10 cellular contexts compared by ENCODE assay signal in the genomic region with DNA sequence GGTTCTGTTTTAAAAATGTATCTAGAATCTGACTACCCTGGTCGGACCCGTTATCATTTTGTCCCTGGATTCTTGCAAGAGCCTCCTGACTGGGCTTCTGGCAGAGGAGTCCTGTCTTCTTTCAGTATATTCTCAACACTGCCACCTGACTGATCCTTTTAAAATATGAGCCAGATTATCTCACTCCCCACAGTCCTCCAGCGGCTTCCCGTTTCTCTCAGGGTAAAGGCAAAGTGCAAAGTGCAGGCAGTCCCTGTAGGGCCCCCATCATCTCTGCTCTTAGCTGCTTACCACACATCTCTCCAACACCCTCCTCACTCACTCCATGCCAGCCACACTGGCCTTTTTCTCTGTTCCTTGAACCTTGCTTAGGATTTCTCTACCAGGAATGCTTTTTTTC. TPM values are rescaled to one million over a fixed set of nuclear protein-coding genes. Genes with fewer than 3 reads are reported as not detected.
DNase-seq lines count a peak whose midpoint lies in the region; ATAC-seq, FAIRE-seq and TF ChIP-seq lines count a peak whose summit lies in the region.
"Had no signal": no experiment of that assay in that cellular context is flagged by ENCODE, and none has a peak within 500 bp of the region (broad histone marks: within the 10 kb centered on the region; RNA-seq: fewer than 3 reads in every experiment).

No MANE protein-coding gene starts in this region.

- H3K27me3 ChIP-seq in astrocyte (ENCODE audit: insufficient read depth, low read length) (no peaks in the 10 kb centered on the region), right lobe of liver (no peaks in the 10 kb centered on the region), tibial nerve (no peaks in the 10 kb centered on the region)

- POLR2A ChIA-PET in activated CD4-positive, alpha-beta T cell treated with anti-CD3 and anti-CD28 coated beads, Interleukin-2, amount 10 ng/mL, durations not matched to agents 7 days and 5 days (lab: Charles Lee), result no interaction called here

- H3K9me3 ChIP-seq in astrocyte (ENCODE audit: insufficient read depth, low read depth, low read length), result no peaks in the 10 kb centered on the region
- H3K9me3 ChIP-seq in right lobe of liver, result no peaks in the 10 kb centered on the region
- no peaks in the 10 kb centered on the region for H3K9me3 ChIP-seq in tibial nerve

- TF ChIP-seq POLR2A in right lobe of liver (IDR thresholded peaks at IDR 0.05) (no peak), tibial nerve (IDR thresholded peaks at IDR 0.05) (no peak)

- H3K27ac Mint-ChIP-seq in activated CD4-positive, alpha-beta T cell treated with anti-CD3 and anti-CD28 coated beads, Interleukin-2, amount 10 ng/mL, durations not matched to agents 7 days and 5 days, result peak overlapping the region; percentile 13
- no peak overlapping the region for H3K27ac Mint-ChIP-seq in astrocyte (ENCODE audit: unreplicated experiment)

- H3K4me1 ChIP-seq in astrocyte (ENCODE audit: insufficient read depth, low read length), result peaks cover 37% of the 10 kb centered on the region
- H3K4me1 ChIP-seq in right lobe of liver, result peaks cover 3 to 75% (median 35%) of the 10 kb centered on the region in 4 donors
- H3K4me1 ChIP-seq in tibial nerve, result peaks cover 0 to 93% (median 73%) of the 10 kb centered on the region in 4 donors

- H3K4me3 ChIP-seq in astrocyte (ENCODE audit: insufficient read depth, low read depth, low read length), result no peak overlapping the region
- peak overlapping the region in 1 of 3 donors; percentile 19 for H3K4me3 ChIP-seq in right lobe of liver
- no peak overlapping the region for H3K4me3 ChIP-seq in tibial nerve

- no peak for TF ChIP-seq CTCF in astrocyte (IDR thresholded peaks at IDR 0.05; ENCODE audit: insufficient read depth, low read depth, low read length)
- TF ChIP-seq CTCF in right lobe of liver (IDR thresholded peaks at IDR 0.05), result no peak
- no peak for TF ChIP-seq CTCF in tibial nerve (IDR thresholded peaks at IDR 0.05)

- H3K9ac ChIP-seq in astrocyte (ENCODE audit: low read length), result peak overlapping the region; percentile 46
- H3K9ac ChIP-seq: parathyroid adenoma had no signal

- DNase-seq in activated CD4-positive, alpha-beta T cell treated with anti-CD3 and anti-CD28 coated beads, Interleukin-2, amount 10 ng/mL, durations not matched to agents 7 days and 5 days, result no peak
- no peak for DNase-seq in activated CD4-positive, alpha-beta T cell treated with anti-CD3 and anti-CD28 coated beads, Interleukin-2, amount 50 U/mL, for 48 hours
- DNase-seq in astrocyte (ENCODE audit: low read depth) (no peak), right lobe of liver (peak; percentile 61 to 82 (median 81)), tibial nerve (ENCODE audit: low spot score in 2 of 2) (peak in 1 of 2 donors; percentile 57), HCEC 1CT (no peak)

- peak overlapping the region; percentile 55 for H3K4me2 ChIP-seq in astrocyte (ENCODE audit: low read length)

- H3K9me3 Mint-ChIP-seq in activated CD4-positive, alpha-beta T cell treated with anti-CD3 and anti-CD28 coated beads, Interleukin-2, amount 10 ng/mL, durations not matched to agents 7 days and 5 days, result peaks cover 3% of the 10 kb centered on the region
- H3K9me3 Mint-ChIP-seq in astrocyte (ENCODE audit: unreplicated experiment), result no peaks in the 10 kb centered on the region

- CTCF ChIA-PET in activated CD4-positive, alpha-beta T cell treated with anti-CD3 and anti-CD28 coated beads, Interleukin-2, amount 10 ng/mL, durations not matched to agents 7 days and 5 days (lab: Charles Lee), result interaction anchor here (0.7 to 0.9 kb wide), 2 partner anchors 28 to 49 kb away, joined by 3 read pairs; no protein-coding TSS in a partner anchor

- H3K27ac ChIP-seq in astrocyte (ENCODE audit: low read depth, low read length), result peak overlapping the region; percentile 43
- peak overlapping the region; percentile 72 to 93 (median 88) for H3K27ac ChIP-seq in right lobe of liver
- peak overlapping the region; percentile 66 to 94 (median 80) for H3K27ac ChIP-seq in tibial nerve
- H3K27ac ChIP-seq: parathyroid adenoma had no signal

- no peak overlapping the region for H2AFZ ChIP-seq in astrocyte (ENCODE audit: low read depth, low read length)
- H2AFZ ChIP-seq: parathyroid adenoma had no signal

- 0% methylated on average over 4 of the region's 4 CpGs for WGBS in right lobe of liver (ENCODE audit: insufficient coverage, low coverage, low lambda C conversion rate, missing lambda C conversion rate)
- 4 to 21% methylated on average over 4 of the region's 4 CpGs for WGBS in tibial nerve, 2 donors

- H3K4me1 Mint-ChIP-seq in activated CD4-positive, alpha-beta T cell treated with anti-CD3 and anti-CD28 coated beads, Interleukin-2, amount 10 ng/mL, durations not matched to agents 7 days and 5 days, result peaks cover 77% of the 10 kb centered on the region
- peaks cover 21% of the 10 kb centered on the region for H3K4me1 Mint-ChIP-seq in astrocyte (ENCODE audit: low read depth, unreplicated experiment)

- peaks cover 63% of the 10 kb centered on the region for H3K36me3 Mint-ChIP-seq in activated CD4-positive, alpha-beta T cell treated with anti-CD3 and anti-CD28 coated beads, Interleukin-2, amount 10 ng/mL, durations not matched to agents 7 days and 5 days (ENCODE audit: low read depth)
- peaks cover 4% of the 10 kb centered on the region for H3K36me3 Mint-ChIP-seq in astrocyte (ENCODE audit: low read depth, unreplicated experiment)

- no peaks in the 10 kb centered on the region for H3K36me3 ChIP-seq in astrocyte (ENCODE audit: insufficient read depth, low read length)
- no peaks in the 10 kb centered on the region for H3K36me3 ChIP-seq in right lobe of liver
- no peaks in the 10 kb centered on the region for H3K36me3 ChIP-seq in tibial nerve

- H3K27me3 Mint-ChIP-seq in activated CD4-positive, alpha-beta T cell treated with anti-CD3 and anti-CD28 coated beads, Interleukin-2, amount 10 ng/mL, durations not matched to agents 7 days and 5 days, result no peaks in the 10 kb centered on the region
- H3K27me3 Mint-ChIP-seq in astrocyte (ENCODE audit: low read depth, unreplicated experiment), result no peaks in the 10 kb centered on the region

- peaks cover 13% of the 10 kb centered on the region for H4K20me1 ChIP-seq in astrocyte (ENCODE audit: insufficient read depth, low read length)

- TF ChIP-seq EP300 in tibial nerve (IDR thresholded peaks at IDR 0.05), result no peak

- peaks cover 24% of the 10 kb centered on the region for H3K79me2 ChIP-seq in astrocyte (ENCODE audit: insufficient read depth, low read length)

- ATAC-seq in right lobe of liver (peak; percentile 75 to 85 (median 80)), GM21786 (IDR thresholded peaks at IDR 0.05; ENCODE audit: unreplicated experiment) (no peak), GM19035 (IDR thresholded peaks at IDR 0.05; ENCODE audit: unreplicated experiment) (no peak)

- H3K4me3 Mint-ChIP-seq in activated CD4-positive, alpha-beta T cell treated with anti-CD3 and anti-CD28 coated beads, Interleukin-2, amount 10 ng/mL, durations not matched to agents 7 days and 5 days, result no peak overlapping the region
- no peak overlapping the region for H3K4me3 Mint-ChIP-seq in astrocyte (ENCODE audit: unreplicated experiment)

- FAIRE-seq in astrocyte (lab: Jason Lieb, UNC), result no peak
- FAIRE-seq: H1 had no signal

- intact Hi-C loops in right lobe of liver (cut with DNase I), result loop anchor here in 1 of 2 donors (5.0 kb wide), 1 partner anchor 34 kb away; no protein-coding TSS in a partner anchor

RNA-seq across cellular contexts. Expression of a gene that starts 28.5 kb away (rescaled TPM):
- 10 to 100 TPM; 85.1 to 90.7 TPM for total RNA-seq in activated CD4-positive, alpha-beta T cell treated with anti-CD3 and anti-CD28 coated beads, Interleukin-2, amount 10 ng/mL, durations not matched to agents 7 days and 5 days
- total RNA-seq in astrocyte (21.4 and 22.2 TPM in 2 replicates), right lobe of liver (10 to 100 TPM in 4 of 6 experiments, 1 to 10 TPM in 2; 8.4 to 16.2 (median 11.3) TPM), tibial nerve (10 to 100 TPM; 52.7 to 63.7 (median 60.6) TPM)

Comparison
In these comparisons a context has a peak if more than half of its experiments do, and no peak if none do; other contexts are left out.
1. DNase-seq: peak in right lobe of liver (3 of 3); none in activated CD4-positive, alpha-beta T cell treated with anti-CD3 and anti-CD28 coated beads, Interleukin-2, amount 10 ng/mL, durations not matched to agents 7 days and 5 days (single experiment), activated CD4-positive, alpha-beta T cell treated with anti-CD3 and anti-CD28 coated beads, Interleukin-2, amount 50 U/mL, for 48 hours (0 of 2), astrocyte (single experiment) and HCEC 1CT (single experiment).
2. ATAC-seq: peak in right lobe of liver (4 of 4); none in GM21786 (single experiment) and GM19035 (single experiment).
3. Peak in every context shown above with its lines, with median percentiles within 50 percentile points of each other: H3K27ac ChIP-seq.